Comparison of ENCODE assay signal across 1 cellular context in the genomic region with DNA sequence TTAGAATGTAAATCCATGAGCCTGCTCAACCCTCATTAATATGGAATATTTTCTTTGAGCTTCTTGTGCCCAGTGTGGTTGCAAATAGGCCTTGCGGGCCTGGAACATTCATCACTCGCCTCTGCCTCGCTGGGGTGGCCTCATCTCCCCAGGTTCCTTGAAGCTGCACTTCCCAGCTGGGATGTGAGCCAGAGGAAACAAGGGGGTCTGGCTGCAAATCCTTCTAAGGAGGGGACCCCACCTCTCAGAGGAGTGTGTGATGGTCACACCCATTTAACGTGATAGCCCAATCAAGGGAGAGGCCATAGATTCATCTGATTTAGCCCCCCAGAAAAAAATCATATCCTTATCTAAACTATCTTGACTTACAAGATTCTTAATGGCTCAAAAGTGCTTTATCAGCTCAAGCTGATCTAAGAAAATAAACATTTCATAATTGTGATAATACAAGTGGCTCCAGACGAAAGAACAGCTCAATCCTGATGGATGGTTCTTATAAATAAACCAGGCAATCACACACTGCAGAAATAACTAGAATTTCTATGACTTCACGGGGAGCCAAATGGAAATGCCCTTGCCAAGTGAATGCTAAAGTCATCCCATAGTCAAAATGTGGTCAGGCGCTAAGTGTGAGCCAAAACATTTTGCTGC.
A peak's percentile ranks its signal among the peaks of the same experiment; 100 is the strongest.
TF ChIP-seq lines count a peak whose summit lies in the region.

No MANE protein-coding gene starts in this region.

TF ChIP-seq in HEK293, 187 proteins besides CTCF, POLR2A, EP300 and RAD21 (continued from another document and continues in another):
- TF ChIP-seq OVOL3 (tag by site-specific recombination; IDR thresholded peaks at IDR 0.05): peak; percentile 72
- TF ChIP-seq ZNF561 (tag by site-specific recombination; IDR thresholded peaks at IDR 0.05; ENCODE audit: borderline replicate concordance): peak; percentile 47; the same call in 1 of the 2 replicates
- peak; percentile 68 for TF ChIP-seq TCF7L2 (IDR thresholded peaks at IDR 0.05; ENCODE audit: borderline replicate concordance, low read depth, low read length)
- TF ChIP-seq, protein P1, sequence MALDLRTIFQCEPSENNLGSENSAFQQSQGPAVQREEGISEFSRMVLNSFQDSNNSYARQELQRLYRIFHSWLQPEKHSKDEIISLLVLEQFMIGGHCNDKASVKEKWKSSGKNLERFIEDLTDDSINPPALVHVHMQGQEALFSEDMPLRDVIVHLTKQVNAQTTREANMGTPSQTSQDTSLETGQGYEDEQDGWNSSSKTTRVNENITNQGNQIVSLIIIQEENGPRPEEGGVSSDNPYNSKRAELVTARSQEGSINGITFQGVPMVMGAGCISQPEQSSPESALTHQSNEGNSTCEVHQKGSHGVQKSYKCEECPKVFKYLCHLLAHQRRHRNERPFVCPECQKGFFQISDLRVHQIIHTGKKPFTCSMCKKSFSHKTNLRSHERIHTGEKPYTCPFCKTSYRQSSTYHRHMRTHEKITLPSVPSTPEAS (tag by site-specific recombination; IDR thresholded peaks at IDR 0.05): peak; percentile 36; the same call in 1 of the 2 replicates
- TF ChIP-seq, protein P2, sequence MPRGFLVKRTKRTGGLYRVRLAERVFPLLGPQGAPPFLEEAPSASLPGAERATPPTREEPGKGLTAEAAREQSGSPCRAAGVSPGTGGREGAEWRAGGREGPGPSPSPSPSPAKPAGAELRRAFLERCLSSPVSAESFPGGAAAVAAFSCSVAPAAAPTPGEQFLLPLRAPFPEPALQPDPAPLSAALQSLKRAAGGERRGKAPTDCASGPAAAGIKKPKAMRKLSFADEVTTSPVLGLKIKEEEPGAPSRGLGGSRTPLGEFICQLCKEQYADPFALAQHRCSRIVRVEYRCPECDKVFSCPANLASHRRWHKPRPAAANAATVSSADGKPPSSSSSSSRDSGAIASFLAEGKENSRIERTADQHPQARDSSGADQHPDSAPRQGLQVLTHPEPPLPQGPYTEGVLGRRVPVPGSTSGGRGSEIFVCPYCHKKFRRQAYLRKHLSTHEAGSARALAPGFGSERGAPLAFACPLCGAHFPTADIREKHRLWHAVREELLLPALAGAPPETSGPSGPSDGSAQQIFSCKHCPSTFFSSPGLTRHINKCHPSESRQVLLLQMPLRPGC (tag by site-specific recombination; IDR thresholded peaks at IDR 0.05): peak; percentile 90
- no peak for TF ChIP-seq ZNF132 (tag by site-specific recombination; IDR thresholded peaks at IDR 0.05; ENCODE audit: borderline replicate concordance)
- no peak for TF ChIP-seq ZSCAN23 (tag by site-specific recombination; IDR thresholded peaks at IDR 0.05)
- peak; percentile 44; the same call in 1 of the 2 replicates for TF ChIP-seq ZSCAN30 (tag by site-specific recombination; IDR thresholded peaks at IDR 0.05)
- peak; percentile 98 for TF ChIP-seq ZNF843 (tag by site-specific recombination; IDR thresholded peaks at IDR 0.05)
- 0 out of 2 replicates have a peak, but pooled peaks have one; percentile 23 for TF ChIP-seq ZNF549 (tag by site-specific recombination; IDR thresholded peaks at IDR 0.05)
- TF ChIP-seq SCRT2 (tag by site-specific recombination; IDR thresholded peaks at IDR 0.05): no peak; the same call in 1 of the 2 replicates
- TF ChIP-seq, protein P3, sequence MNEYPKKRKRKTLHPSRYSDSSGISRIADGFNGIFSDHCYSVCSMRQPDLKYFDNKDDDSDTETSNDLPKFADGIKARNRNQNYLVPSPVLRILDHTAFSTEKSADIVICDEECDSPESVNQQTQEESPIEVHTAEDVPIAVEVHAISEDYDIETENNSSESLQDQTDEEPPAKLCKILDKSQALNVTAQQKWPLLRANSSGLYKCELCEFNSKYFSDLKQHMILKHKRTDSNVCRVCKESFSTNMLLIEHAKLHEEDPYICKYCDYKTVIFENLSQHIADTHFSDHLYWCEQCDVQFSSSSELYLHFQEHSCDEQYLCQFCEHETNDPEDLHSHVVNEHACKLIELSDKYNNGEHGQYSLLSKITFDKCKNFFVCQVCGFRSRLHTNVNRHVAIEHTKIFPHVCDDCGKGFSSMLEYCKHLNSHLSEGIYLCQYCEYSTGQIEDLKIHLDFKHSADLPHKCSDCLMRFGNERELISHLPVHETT (tag by site-specific recombination; IDR thresholded peaks at IDR 0.05): 0 out of 2 replicates have a peak, but pooled peaks have one; percentile 45
- no peak for TF ChIP-seq ZNF791 (tag by site-specific recombination; IDR thresholded peaks at IDR 0.05)
- TF ChIP-seq ZNF624 (tag by site-specific recombination; IDR thresholded peaks at IDR 0.05): no peak
- TF ChIP-seq ZNF366 (tag by site-specific recombination; conservative IDR thresholded peaks at IDR 0.05): peak; percentile 65; the same call in 1 of the 2 replicates
- TF ChIP-seq KLF8 (tag by site-specific recombination; IDR thresholded peaks at IDR 0.05): peak; percentile 77
- TF ChIP-seq GLI2 (tag by site-specific recombination; IDR thresholded peaks at IDR 0.05; ENCODE audit: borderline replicate concordance, low read depth): peak; percentile 89
- TF ChIP-seq, protein P4, sequence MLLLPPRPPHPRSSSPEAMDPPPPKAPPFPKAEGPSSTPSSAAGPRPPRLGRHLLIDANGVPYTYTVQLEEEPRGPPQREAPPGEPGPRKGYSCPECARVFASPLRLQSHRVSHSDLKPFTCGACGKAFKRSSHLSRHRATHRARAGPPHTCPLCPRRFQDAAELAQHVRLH (tag by site-specific recombination; IDR thresholded peaks at IDR 0.05): 0 out of 2 replicates have a peak, but pooled peaks have one; percentile 47
- TF ChIP-seq KLF10 (tag by site-specific recombination; IDR thresholded peaks at IDR 0.05): peak; percentile 78
- no peak for TF ChIP-seq ZFHX2 (tag by site-specific recombination; conservative IDR thresholded peaks at IDR 0.05)
- TF ChIP-seq, protein P5, sequence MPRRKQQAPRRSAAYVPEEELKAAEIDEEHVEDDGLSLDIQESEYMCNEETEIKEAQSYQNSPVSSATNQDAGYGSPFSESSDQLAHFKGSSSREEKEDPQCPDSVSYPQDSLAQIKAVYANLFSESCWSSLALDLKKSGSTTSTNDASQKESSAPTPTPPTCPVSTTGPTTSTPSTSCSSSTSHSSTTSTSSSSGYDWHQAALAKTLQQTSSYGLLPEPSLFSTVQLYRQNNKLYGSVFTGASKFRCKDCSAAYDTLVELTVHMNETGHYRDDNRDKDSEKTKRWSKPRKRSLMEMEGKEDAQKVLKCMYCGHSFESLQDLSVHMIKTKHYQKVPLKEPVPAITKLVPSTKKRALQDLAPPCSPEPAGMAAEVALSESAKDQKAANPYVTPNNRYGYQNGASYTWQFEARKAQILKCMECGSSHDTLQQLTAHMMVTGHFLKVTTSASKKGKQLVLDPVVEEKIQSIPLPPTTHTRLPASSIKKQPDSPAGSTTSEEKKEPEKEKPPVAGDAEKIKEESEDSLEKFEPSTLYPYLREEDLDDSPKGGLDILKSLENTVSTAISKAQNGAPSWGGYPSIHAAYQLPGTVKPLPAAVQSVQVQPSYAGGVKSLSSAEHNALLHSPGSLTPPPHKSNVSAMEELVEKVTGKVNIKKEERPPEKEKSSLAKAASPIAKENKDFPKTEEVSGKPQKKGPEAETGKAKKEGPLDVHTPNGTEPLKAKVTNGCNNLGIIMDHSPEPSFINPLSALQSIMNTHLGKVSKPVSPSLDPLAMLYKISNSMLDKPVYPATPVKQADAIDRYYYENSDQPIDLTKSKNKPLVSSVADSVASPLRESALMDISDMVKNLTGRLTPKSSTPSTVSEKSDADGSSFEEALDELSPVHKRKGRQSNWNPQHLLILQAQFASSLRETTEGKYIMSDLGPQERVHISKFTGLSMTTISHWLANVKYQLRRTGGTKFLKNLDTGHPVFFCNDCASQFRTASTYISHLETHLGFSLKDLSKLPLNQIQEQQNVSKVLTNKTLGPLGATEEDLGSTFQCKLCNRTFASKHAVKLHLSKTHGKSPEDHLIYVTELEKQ (tag by site-specific recombination; IDR thresholded peaks at IDR 0.05; ENCODE audit: borderline replicate concordance): 0 out of 2 replicates have a peak, but pooled peaks have one; percentile 66
- peak; percentile 69 for TF ChIP-seq ZFP69B (tag by site-specific recombination; IDR thresholded peaks at IDR 0.05)
- TF ChIP-seq, protein P6, sequence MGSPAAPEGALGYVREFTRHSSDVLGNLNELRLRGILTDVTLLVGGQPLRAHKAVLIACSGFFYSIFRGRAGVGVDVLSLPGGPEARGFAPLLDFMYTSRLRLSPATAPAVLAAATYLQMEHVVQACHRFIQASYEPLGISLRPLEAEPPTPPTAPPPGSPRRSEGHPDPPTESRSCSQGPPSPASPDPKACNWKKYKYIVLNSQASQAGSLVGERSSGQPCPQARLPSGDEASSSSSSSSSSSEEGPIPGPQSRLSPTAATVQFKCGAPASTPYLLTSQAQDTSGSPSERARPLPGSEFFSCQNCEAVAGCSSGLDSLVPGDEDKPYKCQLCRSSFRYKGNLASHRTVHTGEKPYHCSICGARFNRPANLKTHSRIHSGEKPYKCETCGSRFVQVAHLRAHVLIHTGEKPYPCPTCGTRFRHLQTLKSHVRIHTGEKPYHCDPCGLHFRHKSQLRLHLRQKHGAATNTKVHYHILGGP (tag by site-specific recombination; IDR thresholded peaks at IDR 0.05): peak; percentile 45; the same call in 1 of the 2 replicates
- TF ChIP-seq, protein P7, sequence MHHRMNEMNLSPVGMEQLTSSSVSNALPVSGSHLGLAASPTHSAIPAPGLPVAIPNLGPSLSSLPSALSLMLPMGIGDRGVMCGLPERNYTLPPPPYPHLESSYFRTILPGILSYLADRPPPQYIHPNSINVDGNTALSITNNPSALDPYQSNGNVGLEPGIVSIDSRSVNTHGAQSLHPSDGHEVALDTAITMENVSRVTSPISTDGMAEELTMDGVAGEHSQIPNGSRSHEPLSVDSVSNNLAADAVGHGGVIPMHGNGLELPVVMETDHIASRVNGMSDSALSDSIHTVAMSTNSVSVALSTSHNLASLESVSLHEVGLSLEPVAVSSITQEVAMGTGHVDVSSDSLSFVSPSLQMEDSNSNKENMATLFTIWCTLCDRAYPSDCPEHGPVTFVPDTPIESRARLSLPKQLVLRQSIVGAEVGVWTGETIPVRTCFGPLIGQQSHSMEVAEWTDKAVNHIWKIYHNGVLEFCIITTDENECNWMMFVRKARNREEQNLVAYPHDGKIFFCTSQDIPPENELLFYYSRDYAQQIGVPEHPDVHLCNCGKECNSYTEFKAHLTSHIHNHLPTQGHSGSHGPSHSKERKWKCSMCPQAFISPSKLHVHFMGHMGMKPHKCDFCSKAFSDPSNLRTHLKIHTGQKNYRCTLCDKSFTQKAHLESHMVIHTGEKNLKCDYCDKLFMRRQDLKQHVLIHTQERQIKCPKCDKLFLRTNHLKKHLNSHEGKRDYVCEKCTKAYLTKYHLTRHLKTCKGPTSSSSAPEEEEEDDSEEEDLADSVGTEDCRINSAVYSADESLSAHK (tag by site-specific recombination; IDR thresholded peaks at IDR 0.05): peak; percentile 76
- TF ChIP-seq MEIS1 (CRISPR knock-in tag; IDR thresholded peaks at IDR 0.05; ENCODE audit: borderline replicate concordance): no peak
- 0 out of 2 replicates have a peak, but pooled peaks have one; percentile 20 for TF ChIP-seq KLF9 (tag by site-specific recombination; IDR thresholded peaks at IDR 0.05; ENCODE audit: low read depth)
- peak; percentile 76 for TF ChIP-seq ZNF629 (tag by site-specific recombination; IDR thresholded peaks at IDR 0.05)
- TF ChIP-seq SETDB1 (IDR thresholded peaks at IDR 0.05; ENCODE audit: insufficient read length, low read length): peak; percentile 23
- TF ChIP-seq, protein P8, sequence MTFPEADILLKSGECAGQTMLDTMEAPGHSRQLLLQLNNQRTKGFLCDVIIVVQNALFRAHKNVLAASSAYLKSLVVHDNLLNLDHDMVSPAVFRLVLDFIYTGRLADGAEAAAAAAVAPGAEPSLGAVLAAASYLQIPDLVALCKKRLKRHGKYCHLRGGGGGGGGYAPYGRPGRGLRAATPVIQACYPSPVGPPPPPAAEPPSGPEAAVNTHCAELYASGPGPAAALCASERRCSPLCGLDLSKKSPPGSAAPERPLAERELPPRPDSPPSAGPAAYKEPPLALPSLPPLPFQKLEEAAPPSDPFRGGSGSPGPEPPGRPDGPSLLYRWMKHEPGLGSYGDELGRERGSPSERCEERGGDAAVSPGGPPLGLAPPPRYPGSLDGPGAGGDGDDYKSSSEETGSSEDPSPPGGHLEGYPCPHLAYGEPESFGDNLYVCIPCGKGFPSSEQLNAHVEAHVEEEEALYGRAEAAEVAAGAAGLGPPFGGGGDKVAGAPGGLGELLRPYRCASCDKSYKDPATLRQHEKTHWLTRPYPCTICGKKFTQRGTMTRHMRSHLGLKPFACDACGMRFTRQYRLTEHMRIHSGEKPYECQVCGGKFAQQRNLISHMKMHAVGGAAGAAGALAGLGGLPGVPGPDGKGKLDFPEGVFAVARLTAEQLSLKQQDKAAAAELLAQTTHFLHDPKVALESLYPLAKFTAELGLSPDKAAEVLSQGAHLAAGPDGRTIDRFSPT (tag by site-specific recombination; IDR thresholded peaks at IDR 0.05): peak; percentile 35; the same call in 1 of the 2 replicates
- TF ChIP-seq ZNF324 (tag by site-specific recombination; IDR thresholded peaks at IDR 0.05): 0 out of 2 replicates have a peak, but pooled peaks have one; percentile 20
- TF ChIP-seq, protein P9, sequence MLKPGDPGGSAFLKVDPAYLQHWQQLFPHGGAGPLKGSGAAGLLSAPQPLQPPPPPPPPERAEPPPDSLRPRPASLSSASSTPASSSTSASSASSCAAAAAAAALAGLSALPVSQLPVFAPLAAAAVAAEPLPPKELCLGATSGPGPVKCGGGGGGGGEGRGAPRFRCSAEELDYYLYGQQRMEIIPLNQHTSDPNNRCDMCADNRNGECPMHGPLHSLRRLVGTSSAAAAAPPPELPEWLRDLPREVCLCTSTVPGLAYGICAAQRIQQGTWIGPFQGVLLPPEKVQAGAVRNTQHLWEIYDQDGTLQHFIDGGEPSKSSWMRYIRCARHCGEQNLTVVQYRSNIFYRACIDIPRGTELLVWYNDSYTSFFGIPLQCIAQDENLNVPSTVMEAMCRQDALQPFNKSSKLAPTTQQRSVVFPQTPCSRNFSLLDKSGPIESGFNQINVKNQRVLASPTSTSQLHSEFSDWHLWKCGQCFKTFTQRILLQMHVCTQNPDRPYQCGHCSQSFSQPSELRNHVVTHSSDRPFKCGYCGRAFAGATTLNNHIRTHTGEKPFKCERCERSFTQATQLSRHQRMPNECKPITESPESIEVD (tag by site-specific recombination; IDR thresholded peaks at IDR 0.05): peak; percentile 97
- TF ChIP-seq ZFP37 (tag by site-specific recombination; IDR thresholded peaks at IDR 0.05): no peak
- TF ChIP-seq ZNF221 (tag by site-specific recombination; IDR thresholded peaks at IDR 0.05; ENCODE audit: borderline replicate concordance): no peak
- TF ChIP-seq, protein P10, sequence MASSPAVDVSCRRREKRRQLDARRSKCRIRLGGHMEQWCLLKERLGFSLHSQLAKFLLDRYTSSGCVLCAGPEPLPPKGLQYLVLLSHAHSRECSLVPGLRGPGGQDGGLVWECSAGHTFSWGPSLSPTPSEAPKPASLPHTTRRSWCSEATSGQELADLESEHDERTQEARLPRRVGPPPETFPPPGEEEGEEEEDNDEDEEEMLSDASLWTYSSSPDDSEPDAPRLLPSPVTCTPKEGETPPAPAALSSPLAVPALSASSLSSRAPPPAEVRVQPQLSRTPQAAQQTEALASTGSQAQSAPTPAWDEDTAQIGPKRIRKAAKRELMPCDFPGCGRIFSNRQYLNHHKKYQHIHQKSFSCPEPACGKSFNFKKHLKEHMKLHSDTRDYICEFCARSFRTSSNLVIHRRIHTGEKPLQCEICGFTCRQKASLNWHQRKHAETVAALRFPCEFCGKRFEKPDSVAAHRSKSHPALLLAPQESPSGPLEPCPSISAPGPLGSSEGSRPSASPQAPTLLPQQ (tag by site-specific recombination; IDR thresholded peaks at IDR 0.05): peak; percentile 67
- peak; percentile 92 for TF ChIP-seq ZNF660 (tag by site-specific recombination; IDR thresholded peaks at IDR 0.05)
